Comparison of ENCODE assay signal across 23 cellular contexts in genomic region chr5:180646963-180647305, GRCh38. TPM values are rescaled to one million over a fixed set of nuclear protein-coding genes. Genes with fewer than 3 reads are reported as not detected.
DNase-seq lines count a peak whose midpoint lies in the region; TF ChIP-seq lines count a peak whose summit lies in the region.
"Had no signal": no experiment of that assay in that cellular context is flagged by ENCODE, and none has a peak within 500 bp of the region (broad histone marks: within the 10 kb centered on the region; RNA-seq: fewer than 3 reads in every experiment).

No MANE protein-coding gene starts in this region.

- intact Hi-C loops in spleen (cut with DNase I; ENCODE audit: low total_unique reads) = no loop called here

- H3K27ac ChIP-seq in spleen = peak overlapping the region in 5 of 8 donors; percentile 62 to 75 (median 73)
- H3K27ac ChIP-seq: BLaER1, HL-60, PC-9, RWPE1, SJSA1 had no signal

- no peaks in the 10 kb centered on the region for H3K36me3 ChIP-seq in spleen
- H3K36me3 ChIP-seq: BLaER1, HAP-1, SJSA1 had no signal

- no peak for TF ChIP-seq CTCF in GM13977 (IDR thresholded peaks at IDR 0.05; ENCODE audit: extremely low read depth, insufficient read depth, missing control alignments)
- TF ChIP-seq CTCF in spleen (IDR thresholded peaks at IDR 0.05 in 8 of 11, conservative IDR thresholded peaks at IDR 0.05 in 3 of 11) = no peak

- in situ Hi-C loops in GM13977 (cut with MboI; ENCODE audit: low pct_unique_long_range_greater_than_20kb, low sequenced_read_pairs, unreplicated experiment) = no loop called here

- no peaks in the 10 kb centered on the region for H3K9me3 ChIP-seq in spleen
- H3K9me3 ChIP-seq: BLaER1, HAP-1 had no signal

- H3K4me1 ChIP-seq in spleen = peaks cover 5 to 85% (median 47%) of the 10 kb centered on the region in 6 donors
- H3K4me1 ChIP-seq: HAP-1 had no signal

- peak overlapping the region in 1 of 8 donors; percentile 78 for H3K4me3 ChIP-seq in spleen
- H3K4me3 ChIP-seq: BLaER1, HAP-1, PC-9, SJSA1 had no signal

- peak; percentile 49 for DNase-seq in activated effector memory CD4-positive, alpha-beta T cell treated with anti-CD3 and anti-CD28 coated beads, Interleukin-2, amount 50 U/mL, for 16 hours
- no peak for DNase-seq in activated effector memory CD4-positive, alpha-beta T cell treated with Interleukin-2 at 50 U/mL for 16 hours
- DNase-seq in GM13977 (ENCODE audit: low spot score) = peak; percentile 34
- DNase-seq in epidermal melanocyte (ENCODE audit: insufficient read length, low spot score) = peak; percentile 16
- DNase-seq in spleen = no peak
- no peak for DNase-seq in central memory CD4-positive, alpha-beta T cell
- DNase-seq in COLO668 (lab: John Stamatoyannopoulos, UW; ENCODE audit: unreplicated experiment) = no peak
- no peak for DNase-seq in DMS153 (lab: John Stamatoyannopoulos, UW)
- DNase-seq: DMS79 treated with DMSO at 0.1 percent for 48 hours, IMR-90, NCI-H1436, NCI-H1930, NCI-H345, NCI-H524 treated with DMSO at 0.1 percent for 48 hours, PC-9 had no signal

- no peak for TF ChIP-seq POLR2A in spleen (IDR thresholded peaks at IDR 0.05)

- 40 to 64% (median 43%) methylated on average over 1 of the region's 1 CpG for WGBS in spleen, 5 donors

- H3K27me3 ChIP-seq in spleen (replicated peaks in 1 of 7) = peaks cover 0 to 75% (median 27%) of the 10 kb centered on the region in 7 donors

RNA-seq across cellular contexts. Expression of gene FLT4, which starts 2.5 kb away (rescaled TPM):
- 10 to 100 TPM; 20.7 to 61.4 (median 39.9) TPM for total RNA-seq in spleen
- 10 to 100 TPM in 1 of 3 donors, 1 to 10 TPM in 2; 3.5 to 19.4 (median 4.6) TPM for polyA plus RNA-seq in spleen
- total RNA-seq: M059J, PC-9, SJSA1 had no signal

RNA-seq across cellular contexts. Expression of gene SCGB3A1, which starts 55.6 kb away (rescaled TPM):
- total RNA-seq in spleen = 10 to 100 TPM in 1 of 7 donors, 1 to 10 TPM in 5, not detected in 1; 2.1 to 12.1 (median 6.5) TPM
- 1 to 10 TPM; 1.7 to 9.5 (median 9.3) TPM for polyA plus RNA-seq in spleen
- total RNA-seq: A172, HT1080, IMR-90, M059J, PC-9, SJSA1 had no signal
- polyA plus RNA-seq: IMR-90 had no signal

Comparison
In these comparisons a context has a peak if more than half of its experiments do, and no peak if none do; other contexts are left out.
1. DNase-seq: peak in activated effector memory CD4-positive, alpha-beta T cell treated with anti-CD3 and anti-CD28 coated beads, Interleukin-2, amount 50 U/mL, for 16 hours (single experiment), GM13977 (single experiment) and epidermal melanocyte (single experiment); none in activated effector memory CD4-positive, alpha-beta T cell treated with Interleukin-2 at 50 U/mL for 16 hours (single experiment), spleen (single experiment), central memory CD4-positive, alpha-beta T cell (single experiment), COLO668 (single experiment) and DMS153 (single experiment).